32 cellular contexts compared by ENCODE assay signal in genomic region chr18:2112435-2113045, GRCh38.
DNase-seq lines count a peak whose midpoint lies in the region; ATAC-seq, FAIRE-seq and TF ChIP-seq lines count a peak whose summit lies in the region.
"Had no signal": no experiment of that assay in that cellular context is flagged by ENCODE, and none has a peak within 500 bp of the region (broad histone marks: within the 10 kb centered on the region; RNA-seq: fewer than 3 reads in every experiment).

No MANE protein-coding gene starts in this region.

- H2AFZ ChIP-seq in keratinocyte (ENCODE audit: control insufficient read depth, low read length), result peak overlapping the region; percentile 27
- H2AFZ ChIP-seq: GM23338 had no signal

- H3K9ac ChIP-seq in adipocyte (ENCODE audit: low read length) (no peak overlapping the region), keratinocyte (ENCODE audit: control insufficient read depth, extremely low read depth, insufficient read depth, low read length) (no peak overlapping the region)

- H3K4me3 ChIP-seq in adipocyte (ENCODE audit: low read length), result no peak overlapping the region
- peak overlapping the region in 2 of 3 experiments; percentile 40 to 43 for H3K4me3 ChIP-seq in keratinocyte (ENCODE audit: control insufficient read depth in 2 of 3, extremely low read depth in 1 of 3, insufficient read depth in 2 of 3, low read depth in 1 of 3, low read length in 3 of 3)
- H3K4me3 ChIP-seq: colonic mucosa, esophagus muscularis mucosa, GM23338, heart right ventricle, K562, right lobe of liver had no signal

- TF ChIP-seq CTCF in keratinocyte (optimal IDR thresholded peaks at IDR 0.05 in 1 of 3, IDR thresholded peaks at IDR 0.05 in 1 of 3, conservative IDR thresholded peaks at IDR 0.05 in 1 of 3; ENCODE audit: extremely low read depth in 1 of 3, insufficient read depth in 2 of 3, low read length in 3 of 3), result no peak

- DNase-seq in A172 (ENCODE audit: low spot score), result peak; percentile 30
- peak; percentile 71 for DNase-seq in M059J (ENCODE audit: low read depth)
- DNase-seq in adipocyte (ENCODE audit: low read depth), result peak; percentile 4
- DNase-seq in keratinocyte (ENCODE audit: low read depth, low spot score), result no peak
- no peak for DNase-seq in stimulated activated CD4-positive, alpha-beta T cell treated with anti-CD3 and anti-CD28 coated beads, Interleukin-2, amount 100 ng/mL, for 48 hours
- no peak for DNase-seq in epidermal melanocyte (ENCODE audit: insufficient read length, low spot score)
- DNase-seq: 8988T; activated CD4-positive, alpha-beta T cell treated with anti-CD3 and anti-CD28 coated beads, Interleukin-2, amount 10 ng/mL, durations not matched to agents 24 days and 14 days; activated naive CD4-positive, alpha-beta T cell treated with Interleukin-2 at 50 U/mL for 16 hours; activated T-cell treated with anti-CD3 and anti-CD28 coated beads, Interleukin-2, amount 50 U/mL, for 48 hours; CD4-positive, CD25-positive, alpha-beta regulatory T cell; colonic mucosa; DND-41; effector memory CD4-positive, alpha-beta T cell; foreskin melanocyte; heart right ventricle; left cardiac atrium; NCI-H1417 treated with DMSO at 0.1 percent for 48 hours; NCI-H2081; NCI-H345; NCI-H748 treated with DMSO at 0.1 percent for 48 hours; posterior cingulate gyrus; right lobe of liver; stimulated activated CD4-positive, alpha-beta T cell treated with anti-CD3 and anti-CD28 coated beads, Interleukin-4, amount 100 ng/mL, for 4 hours; WERI-Rb-1 had no signal

- no peaks in the 10 kb centered on the region for H3K9me1 ChIP-seq in keratinocyte (ENCODE audit: control insufficient read depth, extremely low read depth, insufficient read depth, low read length)

- no peaks in the 10 kb centered on the region for H3K27me3 ChIP-seq in adipocyte (replicated peaks; ENCODE audit: control insufficient read depth, insufficient read depth, low read length)
- H3K27me3 ChIP-seq in keratinocyte (ENCODE audit: control insufficient read depth, extremely low read depth, insufficient read depth, low read length), result no peaks in the 10 kb centered on the region
- H3K27me3 ChIP-seq: colonic mucosa, esophagus muscularis mucosa, right lobe of liver had no signal

- no peaks in the 10 kb centered on the region for H3K79me2 ChIP-seq in keratinocyte (ENCODE audit: control insufficient read depth, insufficient read depth, low read length)

- H3K4me2 ChIP-seq in keratinocyte (ENCODE audit: control insufficient read depth, extremely low read depth, insufficient read depth, low read depth, low read length), result peak overlapping the region; percentile 82
- H3K4me2 ChIP-seq: GM23338 had no signal

- ATAC-seq in HG03469 (IDR thresholded peaks at IDR 0.05; ENCODE audit: unreplicated experiment) (no peak), GM18502 (IDR thresholded peaks at IDR 0.05; ENCODE audit: poor library complexity, unreplicated experiment) (no peak)
- ATAC-seq: GM23338; heart right ventricle; K562; left cardiac atrium; right lobe of liver; stimulated activated memory B cell treated with anti-CD40 and anti-IgM and Interleukin-4, amounts not matched to agents 10 μg/mL and 1 μg/mL and 100 μg/mL, for 72 hours had no signal

- dilution Hi-C loops in keratinocyte (cut with MboI; ENCODE audit: extremely low pct_ligation_motif_present, low sequenced_read_pairs), result no loop called here

- H3K4me1 ChIP-seq in adipocyte (ENCODE audit: control insufficient read depth, insufficient read depth, low read length) (no peaks in the 10 kb centered on the region), keratinocyte (ENCODE audit: control insufficient read depth, extremely low read depth, insufficient read depth, low read length) (peaks cover 19% of the 10 kb centered on the region)
- H3K4me1 ChIP-seq: colonic mucosa, esophagus muscularis mucosa, heart right ventricle, right lobe of liver had no signal

- H3K9me3 ChIP-seq in adipocyte (ENCODE audit: control insufficient read depth, low read length) (no peaks in the 10 kb centered on the region), keratinocyte (ENCODE audit: control insufficient read depth, low read depth, low read length) (no peaks in the 10 kb centered on the region)
- H3K9me3 ChIP-seq: colonic mucosa, esophagus muscularis mucosa, heart right ventricle, right lobe of liver had no signal

- peak; percentile 71 for FAIRE-seq in keratinocyte (lab: Jason Lieb, UNC)
- FAIRE-seq: HTR-8/SVneo, K562 had no signal

- H3K27ac ChIP-seq in keratinocyte (ENCODE audit: control insufficient read depth, insufficient read depth, low read length), result peak overlapping the region; percentile 46
- H3K27ac ChIP-seq: colonic mucosa, esophagus muscularis mucosa, heart right ventricle, right lobe of liver, WERI-Rb-1 had no signal

- H4K20me1 ChIP-seq in keratinocyte (ENCODE audit: control insufficient read depth, extremely low read depth, insufficient read depth, low read length), result no peaks in the 10 kb centered on the region

- H3K36me3 ChIP-seq in adipocyte (ENCODE audit: control insufficient read depth, insufficient read depth, low read length, severe bottlenecking), result no peaks in the 10 kb centered on the region
- H3K36me3 ChIP-seq in keratinocyte (ENCODE audit: control insufficient read depth in 2 of 2, extremely low read depth in 1 of 2, insufficient read depth in 2 of 2, low read length in 2 of 2), result no peaks in the 10 kb centered on the region
- H3K36me3 ChIP-seq: colonic mucosa, esophagus muscularis mucosa, heart right ventricle, right lobe of liver, WERI-Rb-1 had no signal

Comparison
In these comparisons a context has a peak if more than half of its experiments do, and no peak if none do; other contexts are left out.
1. DNase-seq: peak in A172 (single experiment), M059J (single experiment) and adipocyte (single experiment); none in keratinocyte (single experiment), stimulated activated CD4-positive, alpha-beta T cell treated with anti-CD3 and anti-CD28 coated beads, Interleukin-2, amount 100 ng/mL, for 48 hours (0 of 2) and epidermal melanocyte (single experiment).